Comparison of ENCODE assay signal across 8 cellular contexts in the genomic region with DNA sequence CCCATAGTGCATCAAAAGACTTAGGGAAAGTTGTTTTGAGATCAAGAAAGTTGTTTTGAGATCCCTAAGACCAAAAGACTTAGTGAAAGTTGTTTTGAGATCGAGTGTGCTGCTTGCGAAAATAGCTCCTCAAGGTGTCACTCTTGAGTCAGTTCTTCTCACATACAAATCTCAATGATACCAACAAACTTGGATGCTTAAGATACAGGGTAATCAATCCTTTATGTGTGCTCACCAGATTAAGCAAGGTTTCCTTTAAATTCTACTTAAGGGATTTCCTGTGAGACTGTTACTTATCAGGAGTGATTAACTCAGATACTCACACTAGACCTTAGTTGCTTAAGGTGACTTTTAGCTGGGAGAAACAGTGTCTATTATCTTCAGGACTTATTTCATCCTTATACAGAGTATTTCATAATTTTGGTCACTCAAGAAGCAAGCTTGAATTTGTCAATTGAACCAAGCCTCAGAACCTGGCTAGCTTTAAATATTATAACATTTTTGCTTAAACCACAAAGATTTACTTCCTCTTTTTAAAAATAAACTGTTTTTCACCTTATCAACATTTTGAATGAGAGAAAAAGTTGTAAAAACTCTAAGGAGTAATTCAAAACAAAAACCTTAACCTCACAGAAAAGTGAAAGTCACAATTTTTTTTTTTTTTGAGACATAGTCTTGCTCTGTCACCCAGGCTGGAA. TPM values are rescaled to one million over a fixed set of nuclear protein-coding genes. Genes with fewer than 3 reads are reported as not detected.
A peak's percentile ranks its signal among the peaks of the same experiment; 100 is the strongest.
DNase-seq lines count a peak whose midpoint lies in the region; ATAC-seq and TF ChIP-seq lines count a peak whose summit lies in the region.

No MANE protein-coding gene starts in this region.

- H3K27ac Mint-ChIP-seq in activated T-helper 17 cell treated with anti-CD3 and anti-CD28 coated beads, Interleukin-2, amount 50 U/mL, for 72 hours: no peak overlapping the region

- no peak overlapping the region for H3K4me3 ChIP-seq in retinal pigment epithelial cell (ENCODE audit: low read length)

- peak; percentile 79 for TF ChIP-seq CTCF in retinal pigment epithelial cell (conservative IDR thresholded peaks at IDR 0.05; ENCODE audit: low read depth, low read length)

- peaks cover 3% of the 10 kb centered on the region for H3K27me3 Mint-ChIP-seq in activated T-helper 17 cell treated with anti-CD3 and anti-CD28 coated beads, Interleukin-2, amount 50 U/mL, for 72 hours

- no peaks in the 10 kb centered on the region for H3K36me3 Mint-ChIP-seq in activated T-helper 17 cell treated with anti-CD3 and anti-CD28 coated beads, Interleukin-2, amount 50 U/mL, for 72 hours (ENCODE audit: low read depth)

- ATAC-seq in HG03039 (IDR thresholded peaks at IDR 0.05; ENCODE audit: unreplicated experiment): peak; percentile 27
- ATAC-seq in activated T-helper 17 cell treated with anti-CD3 and anti-CD28 coated beads, Interleukin-2, amount 50 U/mL, for 72 hours (replicated peaks): peak; percentile 65

- H3K9me3 Mint-ChIP-seq in activated T-helper 17 cell treated with anti-CD3 and anti-CD28 coated beads, Interleukin-2, amount 50 U/mL, for 72 hours: no peaks in the 10 kb centered on the region

- H3K4me1 Mint-ChIP-seq in activated T-helper 17 cell treated with anti-CD3 and anti-CD28 coated beads, Interleukin-2, amount 50 U/mL, for 72 hours: peaks cover 4% of the 10 kb centered on the region

- DNase-seq in A172 (ENCODE audit: low spot score) (peak; percentile 26), EH (ENCODE audit: low read depth) (peak; percentile 64), NCI-H446 treated with DMSO at 0.1 percent for 48 hours (lab: John Stamatoyannopoulos, UW) (peak; percentile 22), glomerular visceral epithelial cell (ENCODE audit: extremely low spot score) (peak; percentile 62), retinal pigment epithelial cell (ENCODE audit: low read depth) (no peak)
- DNase-seq in NK-92 treated with Interleukin-12 subunit alpha and Interleukin-12 subunit beta, amount 100 ng/mL, for 24 hours (lab: John Stamatoyannopoulos, UW): no peak

- peak overlapping the region; percentile 5 for H3K4me3 Mint-ChIP-seq in activated T-helper 17 cell treated with anti-CD3 and anti-CD28 coated beads, Interleukin-2, amount 50 U/mL, for 72 hours

RNA-seq across cellular contexts. Expression of a gene that starts 8.0 kb away (rescaled TPM):
- 12.1 and 12.6 TPM in 2 replicates for total RNA-seq in A172 (2014; rRNA removed; shearing (Covaris generic))
- total RNA-seq in activated T-helper 17 cell treated with anti-CD3 and anti-CD28 coated beads, Interleukin-2, amount 50 U/mL, for 72 hours: 10 to 100 TPM; 16.5 to 50.9 TPM

RNA-seq across cellular contexts. Expression of a gene that starts 56.2 kb away (rescaled TPM):
- total RNA-seq in A172 (2014; rRNA removed; shearing (Covaris generic)): 78.7 and 88.3 TPM in 2 replicates
- total RNA-seq in activated T-helper 17 cell treated with anti-CD3 and anti-CD28 coated beads, Interleukin-2, amount 50 U/mL, for 72 hours: 100 to 1,000 TPM in 1 of 2 donors, 10 to 100 TPM in 1; 56.1 to 107 TPM

Comparison
In these comparisons a context has a peak if more than half of its experiments do, and no peak if none do; other contexts are left out.
1. DNase-seq: peak in A172 (single experiment), EH (single experiment), NCI-H446 treated with DMSO at 0.1 percent for 48 hours (single experiment) and glomerular visceral epithelial cell (single experiment); none in retinal pigment epithelial cell (single experiment) and NK-92 treated with Interleukin-12 subunit alpha and Interleukin-12 subunit beta, amount 100 ng/mL, for 24 hours (single experiment).